Comparison of ENCODE assay signal across 1 cellular context in the genomic region with DNA sequence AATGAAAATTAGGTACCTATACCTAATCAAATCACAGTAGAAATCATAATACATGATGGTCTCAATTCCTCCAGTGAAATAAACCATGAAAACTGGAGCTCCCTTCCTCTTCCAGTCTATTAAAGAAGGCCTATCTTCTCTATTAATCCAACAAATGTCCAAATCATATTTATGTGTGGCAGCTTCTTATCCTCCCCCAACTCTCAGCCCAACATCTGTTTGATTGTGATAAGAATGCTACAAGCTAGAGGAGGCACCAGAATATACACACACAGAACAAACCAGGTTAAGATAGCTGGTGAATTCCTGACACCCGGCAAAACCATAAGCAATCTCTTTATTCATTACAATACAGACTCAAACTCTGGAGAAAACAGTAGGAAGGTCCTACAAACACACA.
TF ChIP-seq lines count a peak whose summit lies in the region.

No MANE protein-coding gene starts in this region.

TF ChIP-seq in K562, 482 proteins besides CTCF, POLR2A, EP300 and RAD21 (continued from another document and continues in another):
- TF ChIP-seq, protein P1, sequence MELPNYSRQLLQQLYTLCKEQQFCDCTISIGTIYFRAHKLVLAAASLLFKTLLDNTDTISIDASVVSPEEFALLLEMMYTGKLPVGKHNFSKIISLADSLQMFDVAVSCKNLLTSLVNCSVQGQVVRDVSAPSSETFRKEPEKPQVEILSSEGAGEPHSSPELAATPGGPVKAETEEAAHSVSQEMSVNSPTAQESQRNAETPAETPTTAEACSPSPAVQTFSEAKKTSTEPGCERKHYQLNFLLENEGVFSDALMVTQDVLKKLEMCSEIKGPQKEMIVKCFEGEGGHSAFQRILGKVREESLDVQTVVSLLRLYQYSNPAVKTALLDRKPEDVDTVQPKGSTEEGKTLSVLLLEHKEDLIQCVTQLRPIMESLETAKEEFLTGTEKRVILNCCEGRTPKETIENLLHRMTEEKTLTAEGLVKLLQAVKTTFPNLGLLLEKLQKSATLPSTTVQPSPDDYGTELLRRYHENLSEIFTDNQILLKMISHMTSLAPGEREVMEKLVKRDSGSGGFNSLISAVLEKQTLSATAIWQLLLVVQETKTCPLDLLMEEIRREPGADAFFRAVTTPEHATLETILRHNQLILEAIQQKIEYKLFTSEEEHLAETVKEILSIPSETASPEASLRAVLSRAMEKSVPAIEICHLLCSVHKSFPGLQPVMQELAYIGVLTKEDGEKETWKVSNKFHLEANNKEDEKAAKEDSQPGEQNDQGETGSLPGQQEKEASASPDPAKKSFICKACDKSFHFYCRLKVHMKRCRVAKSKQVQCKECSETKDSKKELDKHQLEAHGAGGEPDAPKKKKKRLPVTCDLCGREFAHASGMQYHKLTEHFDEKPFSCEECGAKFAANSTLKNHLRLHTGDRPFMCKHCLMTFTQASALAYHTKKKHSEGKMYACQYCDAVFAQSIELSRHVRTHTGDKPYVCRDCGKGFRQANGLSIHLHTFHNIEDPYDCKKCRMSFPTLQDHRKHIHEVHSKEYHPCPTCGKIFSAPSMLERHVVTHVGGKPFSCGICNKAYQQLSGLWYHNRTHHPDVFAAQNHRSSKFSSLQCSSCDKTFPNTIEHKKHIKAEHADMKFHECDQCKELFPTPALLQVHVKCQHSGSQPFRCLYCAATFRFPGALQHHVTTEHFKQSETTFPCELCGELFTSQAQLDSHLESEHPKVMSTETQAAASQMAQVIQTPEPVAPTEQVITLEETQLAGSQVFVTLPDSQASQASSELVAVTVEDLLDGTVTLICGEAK (IDR thresholded peaks at IDR 0.05) = no peak
- TF ChIP-seq, protein P1 (CRISPR knock-in tag; IDR thresholded peaks at IDR 0.05) = no peak
- peak; percentile 95 for TF ChIP-seq SMARCA4 (IDR thresholded peaks at IDR 0.05)
- TF ChIP-seq TEAD1 (CRISPR knock-in tag; IDR thresholded peaks at IDR 0.05) = peak in 1 of 2 experiments; percentile 65; a peak in 1 of 4 replicates
- TF ChIP-seq NR4A1 (CRISPR knock-in tag; IDR thresholded peaks at IDR 0.05) = no peak
- TF ChIP-seq NR4A1 (tag; IDR thresholded peaks at IDR 0.05) = peak; percentile 67; the same call in 1 of the 2 replicates
- no peak for TF ChIP-seq HDGF (IDR thresholded peaks at IDR 0.05)
- peak; percentile 35; the same call in 1 of the 2 replicates for TF ChIP-seq FOSL1 (tag; conservative IDR thresholded peaks at IDR 0.05)
- TF ChIP-seq NFIC (IDR thresholded peaks at IDR 0.05) = peak; percentile 47
- peak; percentile 79; the same call in 1 of the 2 replicates for TF ChIP-seq HEY1 (CRISPR knock-in tag; IDR thresholded peaks at IDR 0.05; ENCODE audit: borderline replicate concordance)
- TF ChIP-seq HDAC3 (IDR thresholded peaks at IDR 0.05; ENCODE audit: borderline replicate concordance, partially characterized antibody) = peak; percentile 42
- peak; percentile 84 for TF ChIP-seq NCOR1 (IDR thresholded peaks at IDR 0.05)
- peak in 1 of 2 experiments; percentile 90; a peak in 2 of 4 replicates for TF ChIP-seq RCOR1 (IDR thresholded peaks at IDR 0.05; ENCODE audit: borderline replicate concordance in 1 of 2, low read depth in 2 of 2, low read length in 2 of 2)
- TF ChIP-seq KHSRP (IDR thresholded peaks at IDR 0.05) = peak; percentile 27; the same call in 1 of the 2 replicates
- TF ChIP-seq GATA2 (CRISPR knock-in tag; IDR thresholded peaks at IDR 0.05) = peak; percentile 84
- TF ChIP-seq SMARCE1 (IDR thresholded peaks at IDR 0.05) = peak; percentile 91
- TF ChIP-seq ZNF165 (CRISPR knock-in tag; IDR thresholded peaks at IDR 0.05; ENCODE audit: borderline replicate concordance) = no peak
- 0 out of 2 replicates have a peak, but pooled peaks have one; percentile 13 for TF ChIP-seq ESRRA (IDR thresholded peaks at IDR 0.05; ENCODE audit: borderline replicate concordance, low read depth)
- TF ChIP-seq, protein P2, sequence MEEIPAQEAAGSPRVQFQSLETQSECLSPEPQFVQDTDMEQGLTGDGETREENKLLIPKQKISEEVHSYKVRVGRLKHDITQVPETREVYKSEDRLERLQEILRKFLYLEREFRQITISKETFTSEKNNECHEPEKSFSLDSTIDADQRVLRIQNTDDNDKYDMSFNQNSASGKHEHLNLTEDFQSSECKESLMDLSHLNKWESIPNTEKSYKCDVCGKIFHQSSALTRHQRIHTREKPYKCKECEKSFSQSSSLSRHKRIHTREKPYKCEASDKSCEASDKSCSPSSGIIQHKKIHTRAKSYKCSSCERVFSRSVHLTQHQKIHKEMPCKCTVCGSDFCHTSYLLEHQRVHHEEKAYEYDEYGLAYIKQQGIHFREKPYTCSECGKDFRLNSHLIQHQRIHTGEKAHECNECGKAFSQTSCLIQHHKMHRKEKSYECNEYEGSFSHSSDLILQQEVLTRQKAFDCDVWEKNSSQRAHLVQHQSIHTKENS (CRISPR knock-in tag; IDR thresholded peaks at IDR 0.05) = 0 out of 2 replicates have a peak, but pooled peaks have one; percentile 25
- TF ChIP-seq POU5F1 (IDR thresholded peaks at IDR 0.05; ENCODE audit: borderline replicate concordance, low read depth, low read length, partially characterized antibody) = no peak
- no peak for TF ChIP-seq NUFIP1 (IDR thresholded peaks at IDR 0.05; ENCODE audit: partially characterized antibody)
- TF ChIP-seq KLF6 (CRISPR knock-in tag; IDR thresholded peaks at IDR 0.05; ENCODE audit: borderline replicate concordance) = no peak
- no peak for TF ChIP-seq RFX1 (IDR thresholded peaks at IDR 0.05)
- peak; percentile 85 for TF ChIP-seq DACH1 (IDR thresholded peaks at IDR 0.05; ENCODE audit: partially characterized antibody)
- TF ChIP-seq ZNF507 (tag; conservative IDR thresholded peaks at IDR 0.05) = no peak
- TF ChIP-seq, protein P3, sequence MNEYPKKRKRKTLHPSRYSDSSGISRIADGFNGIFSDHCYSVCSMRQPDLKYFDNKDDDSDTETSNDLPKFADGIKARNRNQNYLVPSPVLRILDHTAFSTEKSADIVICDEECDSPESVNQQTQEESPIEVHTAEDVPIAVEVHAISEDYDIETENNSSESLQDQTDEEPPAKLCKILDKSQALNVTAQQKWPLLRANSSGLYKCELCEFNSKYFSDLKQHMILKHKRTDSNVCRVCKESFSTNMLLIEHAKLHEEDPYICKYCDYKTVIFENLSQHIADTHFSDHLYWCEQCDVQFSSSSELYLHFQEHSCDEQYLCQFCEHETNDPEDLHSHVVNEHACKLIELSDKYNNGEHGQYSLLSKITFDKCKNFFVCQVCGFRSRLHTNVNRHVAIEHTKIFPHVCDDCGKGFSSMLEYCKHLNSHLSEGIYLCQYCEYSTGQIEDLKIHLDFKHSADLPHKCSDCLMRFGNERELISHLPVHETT (CRISPR knock-in tag; conservative IDR thresholded peaks at IDR 0.05 in 1 of 2, IDR thresholded peaks at IDR 0.05 in 1 of 2) = 0 out of 4 replicates have a peak, but pooled peaks of 1 of the 2 experiments have one; percentile 33
- TF ChIP-seq NONO (IDR thresholded peaks at IDR 0.05; ENCODE audit: low read depth in 2 of 2, low read length in 1 of 2) = 0 out of 4 replicates have a peak, but pooled peaks of 1 of the 2 experiments have one; percentile 25
- TF ChIP-seq, protein P4, sequence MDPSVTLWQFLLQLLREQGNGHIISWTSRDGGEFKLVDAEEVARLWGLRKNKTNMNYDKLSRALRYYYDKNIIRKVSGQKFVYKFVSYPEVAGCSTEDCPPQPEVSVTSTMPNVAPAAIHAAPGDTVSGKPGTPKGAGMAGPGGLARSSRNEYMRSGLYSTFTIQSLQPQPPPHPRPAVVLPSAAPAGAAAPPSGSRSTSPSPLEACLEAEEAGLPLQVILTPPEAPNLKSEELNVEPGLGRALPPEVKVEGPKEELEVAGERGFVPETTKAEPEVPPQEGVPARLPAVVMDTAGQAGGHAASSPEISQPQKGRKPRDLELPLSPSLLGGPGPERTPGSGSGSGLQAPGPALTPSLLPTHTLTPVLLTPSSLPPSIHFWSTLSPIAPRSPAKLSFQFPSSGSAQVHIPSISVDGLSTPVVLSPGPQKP (CRISPR knock-in tag; IDR thresholded peaks at IDR 0.05) = no peak
- no peak for TF ChIP-seq RBM39 (optimal IDR thresholded peaks at IDR 0.05; ENCODE audit: low read depth, low read length)
- 0 out of 2 replicates have a peak, but pooled peaks have one; percentile 21 for TF ChIP-seq ZNF644 (tag; IDR thresholded peaks at IDR 0.05; ENCODE audit: low read depth)
- TF ChIP-seq NBN (IDR thresholded peaks at IDR 0.05; ENCODE audit: low read depth) = 0 out of 2 replicates have a peak, but pooled peaks have one; percentile 66
- no peak for TF ChIP-seq PRPF4 (IDR thresholded peaks at IDR 0.05; ENCODE audit: insufficient read depth, low read depth, low read length, poor library complexity, severe bottlenecking)
- TF ChIP-seq RFX7 (CRISPR knock-in tag; IDR thresholded peaks at IDR 0.05) = no peak
- TF ChIP-seq CBFB (CRISPR knock-in tag; IDR thresholded peaks at IDR 0.05) = no peak
- TF ChIP-seq, protein P5, sequence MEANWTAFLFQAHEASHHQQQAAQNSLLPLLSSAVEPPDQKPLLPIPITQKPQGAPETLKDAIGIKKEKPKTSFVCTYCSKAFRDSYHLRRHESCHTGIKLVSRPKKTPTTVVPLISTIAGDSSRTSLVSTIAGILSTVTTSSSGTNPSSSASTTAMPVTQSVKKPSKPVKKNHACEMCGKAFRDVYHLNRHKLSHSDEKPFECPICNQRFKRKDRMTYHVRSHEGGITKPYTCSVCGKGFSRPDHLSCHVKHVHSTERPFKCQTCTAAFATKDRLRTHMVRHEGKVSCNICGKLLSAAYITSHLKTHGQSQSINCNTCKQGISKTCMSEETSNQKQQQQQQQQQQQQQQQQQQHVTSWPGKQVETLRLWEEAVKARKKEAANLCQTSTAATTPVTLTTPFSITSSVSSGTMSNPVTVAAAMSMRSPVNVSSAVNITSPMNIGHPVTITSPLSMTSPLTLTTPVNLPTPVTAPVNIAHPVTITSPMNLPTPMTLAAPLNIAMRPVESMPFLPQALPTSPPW (CRISPR knock-in tag; IDR thresholded peaks at IDR 0.05) = peak; percentile 53; the same call in 1 of the 2 replicates
- TF ChIP-seq PML (IDR thresholded peaks at IDR 0.05; ENCODE audit: low read length) = peak; percentile 79
- peak; percentile 92 for TF ChIP-seq TEAD4 (IDR thresholded peaks at IDR 0.05; ENCODE audit: low read length)
- no peak for TF ChIP-seq TEAD4 (CRISPR knock-in tag; IDR thresholded peaks at IDR 0.05; ENCODE audit: borderline replicate concordance)
- TF ChIP-seq TAL1 (IDR thresholded peaks at IDR 0.05) = peak; percentile 93
- 0 out of 2 replicates have a peak, but pooled peaks have one; percentile 56 for TF ChIP-seq LEF1 (IDR thresholded peaks at IDR 0.05)
- TF ChIP-seq ARID1B (IDR thresholded peaks at IDR 0.05) = peak; percentile 95
- TF ChIP-seq XRCC3 (IDR thresholded peaks at IDR 0.05) = no peak
- peak; percentile 89 for TF ChIP-seq SOX6 (IDR thresholded peaks at IDR 0.05)
- TF ChIP-seq, protein P6, sequence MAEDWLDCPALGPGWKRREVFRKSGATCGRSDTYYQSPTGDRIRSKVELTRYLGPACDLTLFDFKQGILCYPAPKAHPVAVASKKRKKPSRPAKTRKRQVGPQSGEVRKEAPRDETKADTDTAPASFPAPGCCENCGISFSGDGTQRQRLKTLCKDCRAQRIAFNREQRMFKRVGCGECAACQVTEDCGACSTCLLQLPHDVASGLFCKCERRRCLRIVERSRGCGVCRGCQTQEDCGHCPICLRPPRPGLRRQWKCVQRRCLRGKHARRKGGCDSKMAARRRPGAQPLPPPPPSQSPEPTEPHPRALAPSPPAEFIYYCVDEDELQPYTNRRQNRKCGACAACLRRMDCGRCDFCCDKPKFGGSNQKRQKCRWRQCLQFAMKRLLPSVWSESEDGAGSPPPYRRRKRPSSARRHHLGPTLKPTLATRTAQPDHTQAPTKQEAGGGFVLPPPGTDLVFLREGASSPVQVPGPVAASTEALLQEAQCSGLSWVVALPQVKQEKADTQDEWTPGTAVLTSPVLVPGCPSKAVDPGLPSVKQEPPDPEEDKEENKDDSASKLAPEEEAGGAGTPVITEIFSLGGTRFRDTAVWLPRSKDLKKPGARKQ (CRISPR knock-in tag; IDR thresholded peaks at IDR 0.05) = no peak
- no peak for TF ChIP-seq BDP1 (IDR thresholded peaks at IDR 0.05; ENCODE audit: insufficient read depth, insufficient read length)
- no peak for TF ChIP-seq STAG1 (CRISPR knock-in tag; IDR thresholded peaks at IDR 0.05; ENCODE audit: borderline replicate concordance)
- TF ChIP-seq SAFB (IDR thresholded peaks at IDR 0.05; ENCODE audit: borderline replicate concordance, low read depth, low read length) = no peak
- peak; percentile 86 for TF ChIP-seq MTA2 (IDR thresholded peaks at IDR 0.05; ENCODE audit: low read depth)
- TF ChIP-seq ERF (CRISPR knock-in tag; IDR thresholded peaks at IDR 0.05) = no peak
- no peak for TF ChIP-seq U2AF1 (optimal IDR thresholded peaks at IDR 0.05; ENCODE audit: low read depth, low read length)
